32 cellular contexts compared by ENCODE assay signal in genomic region chr9:29245351-29245750, GRCh38. TPM values are rescaled to one million over a fixed set of nuclear protein-coding genes. Genes with fewer than 3 reads are reported as not detected.
"Had no signal": no experiment of that assay in that cellular context is flagged by ENCODE, and none has a peak within 500 bp of the region (broad histone marks: within the 10 kb centered on the region; RNA-seq: fewer than 3 reads in every experiment).

No MANE protein-coding gene starts in this region.

- H3K4me1 ChIP-seq: SJCRH30 had no signal

- H3K36me3 ChIP-seq: SJCRH30 had no signal

- H3K4me3 ChIP-seq: PC-9, SJCRH30, SK-N-MC had no signal

- DNase-seq: Karpas-422, KBM-7, MM.1S, MV-4-11, NCI-H1092, NCI-H1105, NCI-H1417 treated with DMSO at 0.1 percent for 48 hours, NCI-H1436 treated with DMSO at 0.1 percent for 48 hours, NCI-H1694 treated with DMSO at 0.1 percent for 48 hours, NCI-H187 treated with DMSO at 0.1 percent for 48 hours, NCI-H2029, NCI-H2081, NCI-H2171 treated with DMSO at 0.1 percent for 48 hours, NCI-H2227 treated with DMSO at 0.1 percent for 48 hours, NCI-H446 treated with DMSO at 0.1 percent for 48 hours, NCI-H510A, NCI-H524, NCI-H526, NCI-H69, NCI-H748 treated with DMSO at 0.1 percent for 48 hours, NCI-H82, PC-9, SHP77, SIG-M5, SJCRH30 had no signal

- ATAC-seq: Panc1, Right ventricle myocardium inferior, SK-N-SH treated with all-trans-retinoic acid at 6 μM for 48 hours had no signal

- H3K27ac ChIP-seq: KMS-11, PC-9, RWPE1, SJCRH30, SK-N-MC had no signal

- H3K4me2 ChIP-seq: KMS-11, PC-9 had no signal

- H3K9me3 ChIP-seq: SJCRH30 had no signal

- H3K27me3 ChIP-seq: SJCRH30 had no signal

- H3K9ac ChIP-seq: KMS-11 had no signal

- H2AFZ ChIP-seq: PC-9 had no signal

RNA-seq across cellular contexts. Expression of gene LINGO2, which starts 31.9 kb away (rescaled TPM):
- total RNA-seq: OCI-LY7, Right ventricle myocardium inferior had no signal
